ENCODE assay signal across 1 cellular context in the genomic region with DNA sequence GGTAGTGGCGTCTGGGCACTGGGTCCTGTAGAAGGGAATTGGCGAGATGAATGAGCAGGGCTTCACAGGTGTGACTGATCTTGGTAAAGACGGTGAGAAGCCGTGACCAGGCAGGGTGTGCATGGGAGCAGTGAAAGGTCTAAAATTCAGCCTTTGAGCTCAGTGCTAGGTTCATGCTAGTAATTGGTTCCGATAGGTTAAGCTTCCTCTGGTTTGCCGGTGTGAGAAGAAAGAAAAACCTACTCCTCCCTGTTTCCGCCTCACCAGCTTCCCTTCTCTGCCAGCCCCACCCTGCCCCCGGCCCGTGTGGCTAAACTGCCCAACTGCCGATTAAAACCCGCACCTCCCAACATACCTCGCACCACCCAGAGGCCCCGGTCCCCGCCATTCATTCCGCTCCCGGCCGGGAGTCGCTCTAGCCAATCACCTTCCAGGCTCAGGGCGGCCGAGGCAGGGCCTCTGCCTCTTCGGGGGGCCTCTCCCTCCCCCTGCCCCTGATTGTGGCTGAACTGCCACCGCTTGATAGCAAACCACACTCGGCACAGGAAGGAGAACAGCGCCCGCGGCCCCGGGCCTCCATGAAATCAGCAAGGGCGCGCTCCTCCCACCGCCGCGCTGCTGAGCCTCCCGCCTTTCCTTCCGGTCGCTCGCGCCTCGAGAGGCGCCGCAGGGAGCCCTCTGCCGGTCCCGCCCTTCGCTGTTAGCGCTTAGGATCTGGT.
TF ChIP-seq lines count a peak whose summit lies in the region.

No MANE protein-coding gene starts in this region.

TF ChIP-seq in HepG2, 621 proteins besides CTCF, POLR2A, EP300 and RAD21 (continued from another document):
- peak; percentile 65; the same call in 1 of the 2 replicates for TF ChIP-seq DZIP1 (CRISPR knock-in tag; IDR thresholded peaks at IDR 0.05)
- TF ChIP-seq PHF8 (CRISPR knock-in tag; IDR thresholded peaks at IDR 0.05): peak; percentile 87
- peak; percentile 84 for TF ChIP-seq ZNF18 (CRISPR knock-in tag; IDR thresholded peaks at IDR 0.05; ENCODE audit: insufficient replicate concordance)
- no peak for TF ChIP-seq KDM1A (CRISPR knock-in tag; IDR thresholded peaks at IDR 0.05)
- peak; percentile 74; the same call in 1 of the 2 replicates for TF ChIP-seq ZNF431 (CRISPR knock-in tag; IDR thresholded peaks at IDR 0.05; ENCODE audit: borderline replicate concordance, low read depth)
- 0 out of 2 replicates have a peak, but pooled peaks have one; percentile 54 for TF ChIP-seq KLF11 (CRISPR knock-in tag; IDR thresholded peaks at IDR 0.05)
- TF ChIP-seq RNF2 (conservative IDR thresholded peaks at IDR 0.05; ENCODE audit: low read depth): no peak; the same call in none of the 2 replicates
- peak; percentile 39 for TF ChIP-seq UBTF (CRISPR knock-in tag; IDR thresholded peaks at IDR 0.05)
- TF ChIP-seq TOPORS (CRISPR knock-in tag; IDR thresholded peaks at IDR 0.05): 0 out of 2 replicates have a peak, but pooled peaks have one; percentile 64
- TF ChIP-seq HNRNPL (IDR thresholded peaks at IDR 0.05; ENCODE audit: low read depth, low read length): 0 out of 2 replicates have a peak, but pooled peaks have one; percentile 43
- 0 out of 2 replicates have a peak, but pooled peaks have one; percentile 73 for TF ChIP-seq ZNF639 (CRISPR knock-in tag; conservative IDR thresholded peaks at IDR 0.05)
- TF ChIP-seq ZNF563 (CRISPR knock-in tag; IDR thresholded peaks at IDR 0.05): peak; percentile 85
- TF ChIP-seq KDM5A (IDR thresholded peaks at IDR 0.05; ENCODE audit: borderline replicate concordance, low read length): no peak
- peak; percentile 17; the same call in 1 of the 2 replicates for TF ChIP-seq FOXP4 (CRISPR knock-in tag; IDR thresholded peaks at IDR 0.05)
- peak; percentile 83 for TF ChIP-seq SALL1 (CRISPR knock-in tag; IDR thresholded peaks at IDR 0.05)
- TF ChIP-seq, protein P1, sequence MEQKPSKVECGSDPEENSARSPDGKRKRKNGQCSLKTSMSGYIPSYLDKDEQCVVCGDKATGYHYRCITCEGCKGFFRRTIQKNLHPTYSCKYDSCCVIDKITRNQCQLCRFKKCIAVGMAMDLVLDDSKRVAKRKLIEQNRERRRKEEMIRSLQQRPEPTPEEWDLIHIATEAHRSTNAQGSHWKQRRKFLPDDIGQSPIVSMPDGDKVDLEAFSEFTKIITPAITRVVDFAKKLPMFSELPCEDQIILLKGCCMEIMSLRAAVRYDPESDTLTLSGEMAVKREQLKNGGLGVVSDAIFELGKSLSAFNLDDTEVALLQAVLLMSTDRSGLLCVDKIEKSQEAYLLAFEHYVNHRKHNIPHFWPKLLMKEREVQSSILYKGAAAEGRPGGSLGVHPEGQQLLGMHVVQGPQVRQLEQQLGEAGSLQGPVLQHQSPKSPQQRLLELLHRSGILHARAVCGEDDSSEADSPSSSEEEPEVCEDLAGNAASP (CRISPR knock-in tag; IDR thresholded peaks at IDR 0.05; ENCODE audit: borderline replicate concordance): 0 out of 2 replicates have a peak, but pooled peaks have one; percentile 44
